In genomic region chr11:10285148-10285802, GRCh38 we compare ENCODE assay signal across 20 cellular contexts. TPM values are rescaled to one million over a fixed set of nuclear protein-coding genes. Genes with fewer than 3 reads are reported as not detected.
A peak's percentile ranks its signal among the peaks of the same experiment; 100 is the strongest.
DNase-seq lines count a peak whose midpoint lies in the region; ATAC-seq and TF ChIP-seq lines count a peak whose summit lies in the region.
"Had no signal": no experiment of that assay in that cellular context is flagged by ENCODE, and none has a peak within 500 bp of the region (broad histone marks: within the 10 kb centered on the region; RNA-seq: fewer than 3 reads in every experiment).

No MANE protein-coding gene starts in this region.

- H3K14ac ChIP-seq in neuronal stem cell (ENCODE audit: low read length): no peak overlapping the region

- H3K9ac ChIP-seq in PC-3 (ENCODE audit: low read length) (no peak overlapping the region), neuronal stem cell (ENCODE audit: low read depth, low read length, poor library complexity) (no peak overlapping the region)
- H3K9ac ChIP-seq: KMS-11 had no signal

- H2BK5ac ChIP-seq in neuronal stem cell (ENCODE audit: low read length): no peak overlapping the region

- peak; percentile 45 for DNase-seq in NOMO-1 treated with DMSO at 0.1 percent for 48 hours (lab: John Stamatoyannopoulos, UW; ENCODE audit: unreplicated experiment)
- DNase-seq in NOMO-1 treated with dmso at 0.1 percent for 144 hours (lab: John Stamatoyannopoulos, UW; ENCODE audit: unreplicated experiment): no peak
- DNase-seq in PC-3: peak; percentile 32
- no peak for DNase-seq in hepatocyte (ENCODE audit: low spot score)
- DNase-seq in renal cortical epithelial cell (ENCODE audit: low read depth): peak; percentile 50
- no peak for DNase-seq in neuronal stem cell (ENCODE audit: low spot score)
- DNase-seq: activated CD4-positive, alpha-beta T cell treated with anti-CD3 and anti-CD28 coated beads, Interleukin-2, amount 10 ng/mL, durations not matched to agents 7 days and 5 days; activated effector memory CD4-positive, alpha-beta T cell treated with Interleukin-2 at 50 U/mL for 16 hours; body of pancreas; C1 segment of cervical spinal cord; head of caudate nucleus; NCI-H1417 treated with DMSO at 0.1 percent for 48 hours; NCI-H524 treated with DMSO at 0.1 percent for 48 hours; Right ventricle myocardium superior; T-helper 1 cell; uterus had no signal

- H3K4me1 ChIP-seq in PC-3 (ENCODE audit: insufficient read depth, low read length) (peaks cover 11% of the 10 kb centered on the region), hepatocyte (ENCODE audit: insufficient read depth) (peaks cover 9% of the 10 kb centered on the region), neuronal stem cell (ENCODE audit: control insufficient read depth in 2 of 2, insufficient read depth in 1 of 2, low read depth in 1 of 2, low read length in 2 of 2) (no peaks in the 10 kb centered on the region)
- H3K4me1 ChIP-seq: uterus had no signal

- no peaks in the 10 kb centered on the region for H3K27me3 ChIP-seq in PC-3 (ENCODE audit: low read length)
- H3K27me3 ChIP-seq in hepatocyte: no peaks in the 10 kb centered on the region
- no peaks in the 10 kb centered on the region for H3K27me3 ChIP-seq in neuronal stem cell (ENCODE audit: control insufficient read depth in 3 of 3, insufficient read depth in 3 of 3, low read depth in 1 of 3, low read length in 3 of 3)
- H3K27me3 ChIP-seq: body of pancreas, right atrium auricular region, uterus had no signal

- no peak overlapping the region for H2BK12ac ChIP-seq in neuronal stem cell (ENCODE audit: low read length)

- no peaks in the 10 kb centered on the region for H3F3A ChIP-seq in PC-3 (ENCODE audit: low read length, unreplicated experiment)

- 89% methylated on average over 4 of the region's 4 CpGs for WGBS in hepatocyte (ENCODE audit: low lambda C conversion rate, missing lambda C conversion rate)
- no CpG with 5 or more reads among the region's 4 CpGs for WGBS in neuronal stem cell (ENCODE audit: extremely low coverage in 2 of 2, insufficient read length in 2 of 2, insufficient replicate concordance in 1 of 2), 2 donors

- no peak overlapping the region for H2AFZ ChIP-seq in PC-3 (ENCODE audit: low read length)
- no peak overlapping the region for H2AFZ ChIP-seq in hepatocyte
- no peak overlapping the region for H2AFZ ChIP-seq in neuronal stem cell (ENCODE audit: low read length)

- no peak overlapping the region for H3K18ac ChIP-seq in neuronal stem cell (ENCODE audit: low read length)

- intact Hi-C loops in PC-3 (cut with micrococcal nuclease): no loop called here

- H3K36me3 ChIP-seq in PC-3 (ENCODE audit: low read depth, low read length): no peaks in the 10 kb centered on the region
- no peaks in the 10 kb centered on the region for H3K36me3 ChIP-seq in hepatocyte (replicated peaks; ENCODE audit: insufficient read depth, low read depth)
- peaks cover 2 to 5% of the 10 kb centered on the region in 2 donors for H3K36me3 ChIP-seq in neuronal stem cell (replicated peaks in 1 of 2; ENCODE audit: control insufficient read depth in 2 of 2, insufficient read depth in 2 of 2, low read length in 2 of 2)
- H3K36me3 ChIP-seq: right atrium auricular region, uterus had no signal

- peak overlapping the region; percentile 11; the same call in 1 of the 2 replicates for H3K4me3 ChIP-seq in PC-3 (ENCODE audit: low read length)
- H3K4me3 ChIP-seq in hepatocyte: no peak overlapping the region
- H3K4me3 ChIP-seq in neuronal stem cell (ENCODE audit: low read length in 2 of 2): no peak overlapping the region
- H3K4me3 ChIP-seq: body of pancreas, right atrium auricular region, uterus had no signal

- H3K9me3 ChIP-seq in PC-3 (ENCODE audit: low read length) (no peaks in the 10 kb centered on the region), hepatocyte (ENCODE audit: low read depth) (no peaks in the 10 kb centered on the region), neuronal stem cell (replicated peaks in 1 of 2; ENCODE audit: control insufficient read depth in 2 of 2, insufficient read depth in 1 of 2, low read depth in 1 of 2, low read length in 2 of 2) (no peaks in the 10 kb centered on the region)
- H3K9me3 ChIP-seq: body of pancreas, right atrium auricular region, uterus had no signal

- ATAC-seq in PC-3: peak; percentile 86
- no peak for ATAC-seq in GM21737 (IDR thresholded peaks at IDR 0.05; ENCODE audit: unreplicated experiment)
- ATAC-seq in GM18498 (IDR thresholded peaks at IDR 0.05; ENCODE audit: unreplicated experiment): no peak
- ATAC-seq: body of pancreas had no signal

- H2AK5ac ChIP-seq in neuronal stem cell (ENCODE audit: low read depth, low read length): no peak overlapping the region

- no peaks in the 10 kb centered on the region for H3K9me2 ChIP-seq in PC-3 (replicated peaks; ENCODE audit: low read length)
- H3K9me2 ChIP-seq in hepatocyte (replicated peaks; ENCODE audit: insufficient read depth): no peaks in the 10 kb centered on the region

- H2BK120ac ChIP-seq in neuronal stem cell (ENCODE audit: low read depth, low read length): no peak overlapping the region

- H3K4me2 ChIP-seq in PC-3 (ENCODE audit: low read length) (peak overlapping the region; percentile 57), hepatocyte (no peak overlapping the region), neuronal stem cell (ENCODE audit: insufficient read depth, low read length, poor library complexity, severe bottlenecking) (no peak overlapping the region)
- H3K4me2 ChIP-seq: KMS-11 had no signal

- H4K91ac ChIP-seq in neuronal stem cell (ENCODE audit: low read depth, low read length, poor library complexity): no peak overlapping the region

- H3K23ac ChIP-seq in neuronal stem cell (ENCODE audit: low read depth, low read length, poor library complexity): no peak overlapping the region

- H3K27ac ChIP-seq in PC-3 (ENCODE audit: low read length) (no peak overlapping the region), hepatocyte (peak overlapping the region; percentile 25), neuronal stem cell (replicated peaks; ENCODE audit: low read length) (no peak overlapping the region)
- H3K27ac ChIP-seq: body of pancreas, KMS-11, right atrium auricular region, uterus had no signal

- peaks cover 6% of the 10 kb centered on the region for H3K79me1 ChIP-seq in neuronal stem cell (ENCODE audit: low read depth, low read length)

- H3K79me2 ChIP-seq in PC-3 (ENCODE audit: low read length) (peaks cover 82% of the 10 kb centered on the region), hepatocyte (peaks cover 92% of the 10 kb centered on the region)

- POLR2A ChIA-PET in PC-3 (lab: Charles Lee; ENCODE audit: unreplicated experiment): interaction anchor here (0.7 kb wide), 1 partner anchor 22 kb away, joined by 11 read pairs; no protein-coding TSS in a partner anchor

- no peak overlapping the region for H2BK15ac ChIP-seq in neuronal stem cell (ENCODE audit: low read length)

- no peak overlapping the region for H4K8ac ChIP-seq in neuronal stem cell (ENCODE audit: low read depth, low read length)

- peaks cover 12% of the 10 kb centered on the region; the same call in 1 of the 2 replicates for H4K20me1 ChIP-seq in PC-3 (ENCODE audit: low read length)
- no peaks in the 10 kb centered on the region for H4K20me1 ChIP-seq in hepatocyte (ENCODE audit: insufficient read depth, poor library complexity, severe bottlenecking)

- BruUV-seq in PC-3 (replicated peaks; lab: Mats Ljungman, UMichigan): no TSS peak

- CTCF ChIA-PET in PC-3 (lab: Charles Lee): interaction anchor here (0.7 kb wide), 2 partner anchors 81 to 125 kb away, joined by 3 to 4 read pairs; no protein-coding TSS in a partner anchor

- no peak overlapping the region for H3K4ac ChIP-seq in neuronal stem cell (ENCODE audit: low read length)

- TF ChIP-seq CTCF in PC-3 (conservative IDR thresholded peaks at IDR 0.05; ENCODE audit: low read depth, low read length) (no peak), hepatocyte (IDR thresholded peaks at IDR 0.05; ENCODE audit: poor library complexity) (no peak)

RNA-seq across cellular contexts. Expression of gene SBF2, which starts 8.7 kb away (rescaled TPM):
- total RNA-seq in PC-3 (2014; rRNA removed): 30.3 and 31.3 TPM in 2 replicates
- 74.4 and 83.2 TPM in 2 replicates for total RNA-seq in hepatocyte
- 25.7 and 32.7 TPM in 2 replicates for polyA plus RNA-seq in hepatocyte
- total RNA-seq in renal cortical epithelial cell: 31.6 and 51.4 TPM in 2 replicates
- 19.0 TPM for polyA plus RNA-seq in neuronal stem cell (2013, experiment 1 of 2)
- polyA plus RNA-seq in neuronal stem cell (2013, experiment 2 of 2): 19.7 TPM

RNA-seq across cellular contexts. Expression of gene ADM, which starts 19.6 kb away (rescaled TPM):
- total RNA-seq in PC-3 (2014; rRNA removed) (68.0 and 82.5 TPM in 2 replicates), hepatocyte (74.1 and 87.8 TPM in 2 replicates), renal cortical epithelial cell (56.4 and 57.3 TPM in 2 replicates)
- polyA plus RNA-seq in hepatocyte: 84.6 and 90.3 TPM in 2 replicates
- polyA plus RNA-seq in neuronal stem cell (2013, experiment 1 of 2): 2.9 TPM
- 2.6 TPM for polyA plus RNA-seq in neuronal stem cell (2013, experiment 2 of 2)

Comparison
In these comparisons a context has a peak if more than half of its experiments do, and no peak if none do; other contexts are left out.
1. DNase-seq: peak in NOMO-1 treated with DMSO at 0.1 percent for 48 hours (single experiment), PC-3 (single experiment) and renal cortical epithelial cell (single experiment); none in NOMO-1 treated with dmso at 0.1 percent for 144 hours (single experiment), hepatocyte (single experiment) and neuronal stem cell (single experiment).